ENCODE assay signal across 1 cellular context in genomic region chr10:102247724-102248123, GRCh38.
TF ChIP-seq lines count a peak whose summit lies in the region.

No MANE protein-coding gene starts in this region.

TF ChIP-seq in GM12878, 131 proteins besides CTCF, POLR2A, EP300 and RAD21:
- TF ChIP-seq NR2C1 (IDR thresholded peaks at IDR 0.05) (no peak), ZZZ3 (IDR thresholded peaks at IDR 0.05; ENCODE audit: control insufficient read depth, insufficient read length, low read depth) (no peak), SUPT20H (IDR thresholded peaks at IDR 0.05; ENCODE audit: borderline replicate concordance, control insufficient read depth, low read depth, low read length) (no peak), FOS (IDR thresholded peaks at IDR 0.05; ENCODE audit: borderline replicate concordance, extremely low read depth, insufficient read length) (no peak), ZBTB11 (CRISPR knock-in tag; IDR thresholded peaks at IDR 0.05) (no peak), SIN3A (IDR thresholded peaks at IDR 0.05; ENCODE audit: low read depth, low read length) (no peak), HDAC6 (IDR thresholded peaks at IDR 0.05; ENCODE audit: unreplicated experiment) (no peak)
